In the genomic region with DNA sequence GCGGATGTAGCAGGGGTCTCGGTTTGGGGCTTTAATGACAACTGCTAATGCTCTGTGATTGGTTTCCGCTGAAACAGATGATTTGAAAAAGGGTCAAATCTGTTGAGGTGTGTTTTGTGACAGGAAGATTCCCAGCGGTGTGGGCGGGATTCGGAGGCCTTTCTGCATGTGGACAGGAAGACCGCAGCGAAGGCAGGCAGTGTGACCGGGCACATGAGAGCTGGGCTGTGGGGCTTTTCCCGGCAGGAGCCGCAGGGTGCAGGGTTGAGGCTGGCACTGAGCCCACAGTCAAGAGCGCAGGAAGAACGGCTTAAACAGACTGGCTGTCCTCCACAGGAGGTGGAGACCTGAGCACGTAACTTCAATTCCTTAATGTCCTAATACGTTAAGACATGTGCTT, we compare ENCODE assay signal across 20 cellular contexts.
DNase-seq lines count a peak whose midpoint lies in the region; ATAC-seq and TF ChIP-seq lines count a peak whose summit lies in the region.
"Had no signal": no experiment of that assay in that cellular context is flagged by ENCODE, and none has a peak within 500 bp of the region (broad histone marks: within the 10 kb centered on the region; RNA-seq: fewer than 3 reads in every experiment).

No MANE protein-coding gene starts in this region.

- H3K9me3 ChIP-seq in lung (ENCODE audit: control insufficient read depth in 2 of 2, insufficient read depth in 1 of 2, low read length in 1 of 2), result no peaks in the 10 kb centered on the region
- H3K9me3 ChIP-seq: HAP-1, ovary, sigmoid colon had no signal

- no peak for TF ChIP-seq CTCF in lung (IDR thresholded peaks at IDR 0.05; ENCODE audit: control extremely low read depth, extremely low read depth)
- no peak for TF ChIP-seq CTCF in activated CD8-positive, alpha-beta T cell treated with anti-CD3 and anti-CD28 coated beads for 36 hours (IDR thresholded peaks at IDR 0.05)

- H3K27ac Mint-ChIP-seq in activated CD8-positive, alpha-beta T cell treated with anti-CD3 and anti-CD28 coated beads for 36 hours, result no peak overlapping the region
- H3K27ac Mint-ChIP-seq: stimulated activated naive CD8-positive, alpha-beta T cell treated with anti-CD3 and anti-CD28 coated beads, Interleukin-15, Interleukin-2, amounts not matched to agents 100 ng/mL and 50 ng/mL, for 24 hours; type B pancreatic cell had no signal

- peaks cover 0 to 6% of the 10 kb centered on the region in 2 donors for H3K4me1 ChIP-seq in lung (ENCODE audit: control insufficient read depth in 2 of 2, insufficient read depth in 2 of 2, low read length in 2 of 2)
- H3K4me1 ChIP-seq: HAP-1, sigmoid colon had no signal

- H3K27ac ChIP-seq in lung (ENCODE audit: low read depth in 1 of 2, low read length in 1 of 2), result no peak overlapping the region
- H3K27ac ChIP-seq: ovary, sigmoid colon, SK-N-MC had no signal

- no peaks in the 10 kb centered on the region for H3K27me3 Mint-ChIP-seq in activated CD8-positive, alpha-beta T cell treated with anti-CD3 and anti-CD28 coated beads for 36 hours
- H3K27me3 Mint-ChIP-seq: stimulated activated naive CD8-positive, alpha-beta T cell treated with anti-CD3 and anti-CD28 coated beads, Interleukin-15, Interleukin-2, amounts not matched to agents 100 ng/mL and 50 ng/mL, for 24 hours had no signal

- no peaks in the 10 kb centered on the region for H3K36me3 Mint-ChIP-seq in activated CD8-positive, alpha-beta T cell treated with anti-CD3 and anti-CD28 coated beads for 36 hours (ENCODE audit: low read depth)
- H3K36me3 Mint-ChIP-seq: type B pancreatic cell had no signal

- DNase-seq in DMS153 (lab: John Stamatoyannopoulos, UW) (peak; percentile 61), NCI-H1092 treated with DMSO at 0.1 percent for 48 hours (lab: John Stamatoyannopoulos, UW) (peak; percentile 72), RPMI7951 (ENCODE audit: low read depth) (peak; percentile 35), lung (ENCODE audit: low spot score) (peak; percentile 60), NCI-H146 treated with DMSO at 0.1 percent for 48 hours (lab: John Stamatoyannopoulos, UW; ENCODE audit: unreplicated experiment) (no peak), H4 (ENCODE audit: low spot score) (no peak)
- no peak for DNase-seq in activated CD8-positive, alpha-beta T cell treated with anti-CD3 and anti-CD28 coated beads for 36 hours
- DNase-seq: activated CD4-positive, alpha-beta T cell treated with anti-CD3 and anti-CD28 coated beads for 4 hours; activated gamma-delta T cell treated with Interleukin-2 at 50 U/mL for 16 hours; amniotic stem cell; effector memory CD4-positive, alpha-beta T cell; sigmoid colon; stimulated activated CD4-positive, alpha-beta T cell treated with anti-CD3 and anti-CD28 coated beads, Interleukin-2, amount 100 ng/mL, for 24 hours had no signal

- H3K4me3 ChIP-seq in lung, result no peak overlapping the region
- H3K4me3 ChIP-seq: HAP-1, K562, ovary, sigmoid colon, SK-N-MC had no signal

- POLR2A ChIA-PET in activated CD8-positive, alpha-beta T cell treated with anti-CD3 and anti-CD28 coated beads for 36 hours (lab: Charles Lee), result no interaction called here

- H3K27me3 ChIP-seq in lung (ENCODE audit: control insufficient read depth, insufficient read depth), result no peaks in the 10 kb centered on the region
- H3K27me3 ChIP-seq: ovary, sigmoid colon had no signal

- no peaks in the 10 kb centered on the region for H3K9me3 Mint-ChIP-seq in activated CD8-positive, alpha-beta T cell treated with anti-CD3 and anti-CD28 coated beads for 36 hours
- H3K9me3 Mint-ChIP-seq: stimulated activated naive CD8-positive, alpha-beta T cell treated with anti-CD3 and anti-CD28 coated beads, Interleukin-15, Interleukin-2, amounts not matched to agents 100 ng/mL and 50 ng/mL, for 24 hours; type B pancreatic cell had no signal

- WGBS in lung, 2 donors, result 63 to 72% methylated on average over 15 of the region's 15 CpGs

- H3K4me3 Mint-ChIP-seq in activated CD8-positive, alpha-beta T cell treated with anti-CD3 and anti-CD28 coated beads for 36 hours, result no peak overlapping the region
- H3K4me3 Mint-ChIP-seq: stimulated activated naive CD8-positive, alpha-beta T cell treated with anti-CD3 and anti-CD28 coated beads, Interleukin-15, Interleukin-2, amounts not matched to agents 100 ng/mL and 50 ng/mL, for 24 hours; type B pancreatic cell had no signal

- intact Hi-C loops in activated CD8-positive, alpha-beta T cell treated with anti-CD3 and anti-CD28 coated beads for 36 hours (cut with micrococcal nuclease), result no loop called here

- CTCF ChIA-PET in activated CD8-positive, alpha-beta T cell treated with anti-CD3 and anti-CD28 coated beads for 36 hours (lab: Charles Lee), result no interaction called here

- ATAC-seq in lung (ENCODE audit: insufficient read depth, low FRiP score) (no peak), GM21381 (IDR thresholded peaks at IDR 0.05; ENCODE audit: unreplicated experiment) (no peak)
- ATAC-seq in activated CD8-positive, alpha-beta T cell treated with anti-CD3 and anti-CD28 coated beads for 36 hours, result no peak
- ATAC-seq: K562 had no signal

- no peaks in the 10 kb centered on the region for H3K4me1 Mint-ChIP-seq in activated CD8-positive, alpha-beta T cell treated with anti-CD3 and anti-CD28 coated beads for 36 hours (ENCODE audit: low read depth)

- H3K36me3 ChIP-seq in lung (ENCODE audit: control insufficient read depth in 2 of 2, insufficient read depth in 2 of 2, low read length in 2 of 2), result no peaks in the 10 kb centered on the region
- H3K36me3 ChIP-seq: HAP-1, ovary, sigmoid colon had no signal

Comparison
In these comparisons a context has a peak if more than half of its experiments do, and no peak if none do; other contexts are left out.
1. DNase-seq: peak in DMS153 (single experiment), NCI-H1092 treated with DMSO at 0.1 percent for 48 hours (single experiment), RPMI7951 (single experiment) and lung (single experiment); none in NCI-H146 treated with DMSO at 0.1 percent for 48 hours (single experiment), H4 (single experiment) and activated CD8-positive, alpha-beta T cell treated with anti-CD3 and anti-CD28 coated beads for 36 hours (single experiment).